15 cellular contexts compared by ENCODE assay signal in the genomic region with DNA sequence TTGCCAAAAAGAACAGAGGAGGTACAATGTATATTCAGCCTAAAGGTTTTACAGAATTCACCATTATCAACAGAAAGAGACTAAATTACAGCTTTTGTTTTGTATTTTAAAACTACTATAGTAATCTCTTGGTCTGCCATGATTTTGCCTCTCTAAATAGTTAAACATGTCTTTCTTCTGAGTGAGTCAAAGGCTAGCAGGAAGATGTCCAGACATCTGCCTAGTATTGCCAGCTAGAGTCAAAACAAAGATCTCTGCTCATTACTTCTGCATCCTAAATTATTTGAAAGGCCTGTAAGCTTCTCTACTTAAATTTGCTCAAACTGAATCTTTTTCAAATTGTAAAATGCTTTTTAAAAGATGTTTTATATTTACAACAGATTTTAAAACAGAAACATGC. TPM values are rescaled to one million over a fixed set of nuclear protein-coding genes. Genes with fewer than 3 reads are reported as not detected.
DNase-seq lines count a peak whose midpoint lies in the region; ATAC-seq and TF ChIP-seq lines count a peak whose summit lies in the region.
"Had no signal": no experiment of that assay in that cellular context is flagged by ENCODE, and none has a peak within 500 bp of the region (broad histone marks: within the 10 kb centered on the region; RNA-seq: fewer than 3 reads in every experiment).

No MANE protein-coding gene starts in this region.

- peak overlapping the region; percentile 23 for H3K27ac Mint-ChIP-seq in stimulated activated effector memory CD8-positive, alpha-beta T cell treated with anti-CD3 and anti-CD28 coated beads, Interleukin-12 subunit alpha, Interleukin-12 subunit beta, amount 100 ng/mL, for 72 hours
- no peak overlapping the region for H3K27ac Mint-ChIP-seq in neural progenitor cell

- H3K27me3 Mint-ChIP-seq in neural progenitor cell (ENCODE audit: insufficient read depth, low read depth): no peaks in the 10 kb centered on the region
- H3K27me3 Mint-ChIP-seq: naive B cell had no signal

- H3K27ac ChIP-seq in cardiac muscle cell (peak overlapping the region; percentile 26), neural progenitor cell (no peak overlapping the region)
- H3K27ac ChIP-seq: BLaER1 had no signal

- H3F3A ChIP-seq in neural progenitor cell (ENCODE audit: low read depth): no peaks in the 10 kb centered on the region

- peaks cover 86% of the 10 kb centered on the region for H3K79me2 ChIP-seq in neural progenitor cell (ENCODE audit: low read depth)

- peaks cover 83% of the 10 kb centered on the region for H3K36me3 Mint-ChIP-seq in stimulated activated effector memory CD8-positive, alpha-beta T cell treated with anti-CD3 and anti-CD28 coated beads, Interleukin-12 subunit alpha, Interleukin-12 subunit beta, amount 100 ng/mL, for 72 hours
- H3K36me3 Mint-ChIP-seq in neural progenitor cell: peaks cover 55% of the 10 kb centered on the region

- peaks cover 47% of the 10 kb centered on the region for H3K36me3 ChIP-seq in cardiac muscle cell
- H3K36me3 ChIP-seq in adipocyte (ENCODE audit: control insufficient read depth, insufficient read depth, low read length, severe bottlenecking): peaks cover 42% of the 10 kb centered on the region
- H3K36me3 ChIP-seq in neural progenitor cell: peaks cover 14% of the 10 kb centered on the region

- no peaks in the 10 kb centered on the region for H3K9me3 Mint-ChIP-seq in stimulated activated effector memory CD8-positive, alpha-beta T cell treated with anti-CD3 and anti-CD28 coated beads, Interleukin-12 subunit alpha, Interleukin-12 subunit beta, amount 100 ng/mL, for 72 hours
- H3K9me3 Mint-ChIP-seq in neural progenitor cell: no peaks in the 10 kb centered on the region
- H3K9me3 Mint-ChIP-seq: naive B cell had no signal

- no peak overlapping the region for H3K4me3 Mint-ChIP-seq in stimulated activated effector memory CD8-positive, alpha-beta T cell treated with anti-CD3 and anti-CD28 coated beads, Interleukin-12 subunit alpha, Interleukin-12 subunit beta, amount 100 ng/mL, for 72 hours
- H3K4me3 Mint-ChIP-seq in neural progenitor cell: no peak overlapping the region
- H3K4me3 Mint-ChIP-seq: naive B cell had no signal

- ATAC-seq in Right ventricle myocardium inferior: no peak
- ATAC-seq in stimulated activated effector memory CD8-positive, alpha-beta T cell treated with anti-CD3 and anti-CD28 coated beads, Interleukin-12 subunit alpha, Interleukin-12 subunit beta, amount 100 ng/mL, for 72 hours: no peak
- ATAC-seq in GM19035 (IDR thresholded peaks at IDR 0.05; ENCODE audit: unreplicated experiment): no peak
- ATAC-seq: sciatic nerve had no signal

- DNase-seq in cardiac muscle cell (ENCODE audit: low read depth in 1 of 2, low spot score in 1 of 2) (peak in 1 of 2 donors; percentile 10), Right ventricle myocardium inferior (ENCODE audit: missing footprints) (no peak), adipocyte (ENCODE audit: low read depth) (peak; percentile 45), fibroblast of pulmonary artery (ENCODE audit: low read depth) (peak; percentile 30), neural progenitor cell (ENCODE audit: low spot score) (no peak)
- no peak for DNase-seq in stimulated activated effector memory CD8-positive, alpha-beta T cell treated with anti-CD3 and anti-CD28 coated beads, Interleukin-12 subunit alpha, Interleukin-12 subunit beta, amount 100 ng/mL, for 72 hours (ENCODE audit: low spot score in 2 of 2)
- DNase-seq in activated CD4-positive, CD25-positive, alpha-beta regulatory T cell (lab: John Stamatoyannopoulos, UW): no peak
- DNase-seq: activated gamma-delta T cell, cortex of kidney, kidney glomerular epithelial cell, naive B cell, NCI-H2107 had no signal

- no peak overlapping the region for H3K4me2 ChIP-seq in neural progenitor cell
- H3K4me2 ChIP-seq: BLaER1 had no signal

- H3K4me3 ChIP-seq in cardiac muscle cell (no peak overlapping the region), adipocyte (ENCODE audit: low read length) (no peak overlapping the region), fibroblast of pulmonary artery (replicated peaks; ENCODE audit: low read depth, low read length) (no peak overlapping the region), neural progenitor cell (no peak overlapping the region)
- H3K4me3 ChIP-seq: BLaER1 had no signal

- H3K9ac ChIP-seq in adipocyte (ENCODE audit: low read length) (no peak overlapping the region), neural progenitor cell (no peak overlapping the region)
- H3K9ac ChIP-seq: BLaER1 had no signal

- H3K27me3 ChIP-seq in cardiac muscle cell (no peaks in the 10 kb centered on the region), adipocyte (replicated peaks; ENCODE audit: control insufficient read depth, insufficient read depth, low read length) (no peaks in the 10 kb centered on the region), neural progenitor cell (no peaks in the 10 kb centered on the region)
- H3K27me3 ChIP-seq: BLaER1 had no signal

- intact Hi-C loops in Right ventricle myocardium inferior (cut with DNase I): no loop called here

- H3K9me3 ChIP-seq in cardiac muscle cell (ENCODE audit: low read depth) (no peaks in the 10 kb centered on the region), adipocyte (ENCODE audit: control insufficient read depth, low read length) (no peaks in the 10 kb centered on the region), neural progenitor cell (ENCODE audit: low read depth) (no peaks in the 10 kb centered on the region)
- H3K9me3 ChIP-seq: BLaER1 had no signal

- TF ChIP-seq CTCF in cardiac muscle cell (IDR thresholded peaks at IDR 0.05; ENCODE audit: low read depth, low read length) (no peak), fibroblast of pulmonary artery (IDR thresholded peaks at IDR 0.05; ENCODE audit: low read length, missing control alignments) (no peak), neural progenitor cell (IDR thresholded peaks at IDR 0.05) (no peak)

- H3K4me1 ChIP-seq in cardiac muscle cell (ENCODE audit: low read depth) (peaks cover 3% of the 10 kb centered on the region), adipocyte (ENCODE audit: control insufficient read depth, insufficient read depth, low read length) (peaks cover 26% of the 10 kb centered on the region), neural progenitor cell (peaks cover 13% of the 10 kb centered on the region)

- peaks cover 61% of the 10 kb centered on the region for H4K20me1 ChIP-seq in neural progenitor cell (ENCODE audit: low read depth)

- peaks cover 65% of the 10 kb centered on the region for H3K4me1 Mint-ChIP-seq in stimulated activated effector memory CD8-positive, alpha-beta T cell treated with anti-CD3 and anti-CD28 coated beads, Interleukin-12 subunit alpha, Interleukin-12 subunit beta, amount 100 ng/mL, for 72 hours
- peaks cover 19% of the 10 kb centered on the region for H3K4me1 Mint-ChIP-seq in neural progenitor cell

- no peak overlapping the region for H2AFZ ChIP-seq in neural progenitor cell (replicated peaks)

RNA-seq across cellular contexts. Expression of a gene that starts 8.8 kb away (rescaled TPM):
- 9.3 and 11.6 TPM in 2 replicates for total RNA-seq in cardiac muscle cell
- 27.9 and 41.2 TPM in 2 replicates for polyA plus RNA-seq in cardiac muscle cell
- 21.7 TPM for total RNA-seq in Right ventricle myocardium inferior
- total RNA-seq in neural progenitor cell (ENCODE audit: low replicate concordance): 33.4 and 54.8 TPM in 2 replicates

RNA-seq across cellular contexts. Expression of a gene that starts 32.2 kb away (rescaled TPM):
- total RNA-seq in cardiac muscle cell (6.4 and 10.1 TPM in 2 replicates), Right ventricle myocardium inferior (4.5 TPM), neural progenitor cell (ENCODE audit: low replicate concordance) (17.3 and 29.0 TPM in 2 replicates)
- polyA plus RNA-seq in cardiac muscle cell: 7.0 and 14.0 TPM in 2 replicates

Comparison
In these comparisons a context has a peak if more than half of its experiments do, and no peak if none do; other contexts are left out.
1. DNase-seq: peak in adipocyte (single experiment) and fibroblast of pulmonary artery (single experiment); none in Right ventricle myocardium inferior (single experiment), stimulated activated effector memory CD8-positive, alpha-beta T cell treated with anti-CD3 and anti-CD28 coated beads, Interleukin-12 subunit alpha, Interleukin-12 subunit beta, amount 100 ng/mL, for 72 hours (0 of 2), neural progenitor cell (single experiment) and activated CD4-positive, CD25-positive, alpha-beta regulatory T cell (0 of 4).